In genomic region chr18:67468038-67468437, GRCh38 we compare ENCODE assay signal across 23 cellular contexts.
"Had no signal": no experiment of that assay in that cellular context is flagged by ENCODE, and none has a peak within 500 bp of the region (broad histone marks: within the 10 kb centered on the region; RNA-seq: fewer than 3 reads in every experiment).

No MANE protein-coding gene starts in this region.

- H3K4me3 Mint-ChIP-seq: activated CD4-positive, alpha-beta memory T cell treated with anti-CD3 and anti-CD28 coated beads for 36 hours; activated CD4-positive, alpha-beta T cell treated with anti-CD3 and anti-CD28 coated beads for 36 hours; activated T-cell treated with anti-CD3 and anti-CD28 coated beads, Interleukin-2, amount 50 U/mL, for 24 hours; brain; immature natural killer cell; naive thymus-derived CD4-positive, alpha-beta T cell; stimulated activated naive CD8-positive, alpha-beta T cell treated with anti-CD3 and anti-CD28 coated beads, Interleukin-15, amount 100 ng/mL, for 72 hours had no signal

- H3K36me3 Mint-ChIP-seq: naive thymus-derived CD4-positive, alpha-beta T cell had no signal

- H3K27me3 Mint-ChIP-seq: brain; stimulated activated naive CD8-positive, alpha-beta T cell treated with anti-CD3 and anti-CD28 coated beads, Interleukin-15, amount 100 ng/mL, for 72 hours had no signal

- H3K4me3 ChIP-seq: gastroesophageal sphincter, heart left ventricle, prostate gland, suprapubic skin, transverse colon, uterus had no signal

- H3K9me3 Mint-ChIP-seq: activated T-cell treated with anti-CD3 and anti-CD28 coated beads, Interleukin-2, amount 50 U/mL, for 24 hours; activated T-helper 2 cell treated with anti-CD3 and anti-CD28 coated beads, Interferon-gamma antibody, Interleukin-2, Interleukin-4, amounts not matched to agents 10 μg/mL and 5 μg/mL and 100 μg/mL, durations not matched to agents 14 hours and 24 hours and 36 hours; stimulated activated naive CD8-positive, alpha-beta T cell treated with anti-CD3 and anti-CD28 coated beads, Interleukin-15, amount 100 ng/mL, for 72 hours had no signal

- ATAC-seq: activated CD4-positive, alpha-beta T cell treated with anti-CD3 and anti-CD28 coated beads for 36 hours; esophagus mucosa; gastroesophageal sphincter; heart left ventricle; left ventricle myocardium superior; naive thymus-derived CD4-positive, alpha-beta T cell; right cardiac atrium; stimulated activated naive CD8-positive, alpha-beta T cell treated with anti-CD3 and anti-CD28 coated beads, Interleukin-15, amount 100 ng/mL, for 72 hours had no signal

- H3K4me1 ChIP-seq: gastroesophageal sphincter, heart left ventricle, prostate gland, suprapubic skin, transverse colon, uterus had no signal

- H3K4me1 Mint-ChIP-seq: immature natural killer cell had no signal

- H3K36me3 ChIP-seq: gastroesophageal sphincter, heart left ventricle, prostate gland, suprapubic skin, transverse colon, uterus had no signal

- H3K27me3 ChIP-seq: heart left ventricle, suprapubic skin, transverse colon, uterus had no signal

- DNase-seq: activated CD4-positive, alpha-beta memory T cell treated with anti-CD3 and anti-CD28 coated beads for 36 hours; activated CD4-positive, alpha-beta T cell treated with anti-CD3 and anti-CD28 coated beads for 36 hours; activated naive CD4-positive, alpha-beta T cell treated with Interleukin-2 at 50 U/mL for 16 hours; activated T-cell treated with anti-CD3 and anti-CD28 coated beads, Interleukin-2, amount 50 U/mL, for 24 hours; anterior cingulate cortex; cerebellar nuclear complex; cortex of kidney; heart left ventricle; immature natural killer cell; kidney glomerular epithelial cell; left ventricle myocardium superior; naive thymus-derived CD4-positive, alpha-beta T cell; right cardiac atrium; stimulated activated CD4-positive, alpha-beta T cell treated with anti-CD3 and anti-CD28 coated beads, Interleukin-2, amount 100 ng/mL, for 24 hours; stimulated activated naive CD8-positive, alpha-beta T cell treated with anti-CD3 and anti-CD28 coated beads, Interleukin-15, amount 100 ng/mL, for 72 hours; transverse colon; uterus had no signal

- H3K27ac ChIP-seq: gastroesophageal sphincter, heart left ventricle, prostate gland, suprapubic skin, transverse colon, uterus had no signal

- H3K27ac Mint-ChIP-seq: activated CD4-positive, alpha-beta memory T cell treated with anti-CD3 and anti-CD28 coated beads for 36 hours; activated CD4-positive, alpha-beta T cell treated with anti-CD3 and anti-CD28 coated beads for 36 hours; activated T-cell treated with anti-CD3 and anti-CD28 coated beads, Interleukin-2, amount 50 U/mL, for 24 hours; activated T-helper 2 cell treated with anti-CD3 and anti-CD28 coated beads, Interferon-gamma antibody, Interleukin-2, Interleukin-4, amounts not matched to agents 10 μg/mL and 5 μg/mL and 100 μg/mL, durations not matched to agents 14 hours and 24 hours and 36 hours; brain; immature natural killer cell; naive thymus-derived CD4-positive, alpha-beta T cell had no signal

- H3K9me3 ChIP-seq: gastroesophageal sphincter, prostate gland, suprapubic skin, transverse colon, uterus had no signal
